In the genomic region with DNA sequence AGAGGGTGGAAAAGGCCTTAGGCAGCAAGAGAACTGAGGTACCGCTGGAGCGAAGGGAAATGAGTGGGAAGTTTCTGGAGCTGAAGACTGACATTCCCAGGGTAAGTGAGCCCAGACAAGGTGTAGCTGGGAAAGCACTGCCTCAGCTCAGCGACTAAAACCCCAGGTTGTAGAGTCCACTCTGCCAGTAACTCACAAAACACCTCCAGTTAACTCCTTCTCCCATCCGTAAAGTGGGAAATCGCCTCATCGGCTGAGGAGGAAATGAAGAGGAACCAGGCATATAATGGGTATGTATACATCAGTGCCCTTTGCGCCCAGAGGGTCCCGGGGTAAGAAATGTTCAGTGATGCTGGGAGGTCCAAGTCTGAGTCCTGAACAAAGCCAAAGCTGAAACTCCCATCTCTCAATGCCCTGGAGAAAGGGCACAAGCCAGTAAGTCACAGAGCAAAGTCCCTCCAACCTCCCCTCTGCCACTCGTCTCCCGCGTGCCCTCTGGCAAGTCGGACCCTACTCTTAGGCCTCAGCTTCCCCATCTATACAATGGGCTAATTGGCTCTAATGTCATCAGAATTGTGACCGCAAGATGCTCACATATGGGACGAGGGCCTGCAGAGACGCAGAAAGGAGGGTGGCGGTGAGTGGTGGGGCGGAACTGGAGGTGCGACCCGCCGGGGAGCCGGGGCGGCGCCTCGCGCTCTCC, we compare ENCODE assay signal across 8 cellular contexts. TPM values are rescaled to one million over a fixed set of nuclear protein-coding genes. Genes with fewer than 3 reads are reported as not detected.
DNase-seq lines count a peak whose midpoint lies in the region; ATAC-seq, FAIRE-seq and TF ChIP-seq lines count a peak whose summit lies in the region.

No MANE protein-coding gene starts in this region.

- DNase-seq in DMS79 (lab: John Stamatoyannopoulos, UW) (peak; percentile 49), DMS79 treated with DMSO at 0.1 percent for 48 hours (lab: John Stamatoyannopoulos, UW) (no peak), RKO (ENCODE audit: low spot score) (peak; percentile 8), epithelial cell of prostate (ENCODE audit: low read depth, low spot score) (no peak), pancreas (no peak), cerebellum (ENCODE audit: low spot score) (no peak), DMS153 treated with DMSO at 0.1 percent for 48 hours (lab: John Stamatoyannopoulos, UW; ENCODE audit: unreplicated experiment) (no peak)

- H3K4me3 ChIP-seq in pancreas = peak overlapping the region; percentile 56 to 89 (median 78)

- 5% methylated on average over 20 to 23 of the region's 25 CpGs for WGBS in pancreas, 2 donors

- TF ChIP-seq CTCF in pancreas (IDR thresholded peaks at IDR 0.05) = no peak

- H3K27ac ChIP-seq in epithelial cell of prostate (peak overlapping the region; percentile 94), pancreas (peak overlapping the region; percentile 89 to 99 (median 96))

- no peaks in the 10 kb centered on the region for H3K36me3 ChIP-seq in pancreas

- intact Hi-C loops in pancreas (cut with DNase I) = no loop called here

- peaks cover 12 to 44% (median 14%) of the 10 kb centered on the region in 3 donors for H3K4me1 ChIP-seq in pancreas

- no peaks in the 10 kb centered on the region for H3K27me3 ChIP-seq in pancreas

- ATAC-seq in pancreas = peak in 1 of 4 donors; percentile 0
- ATAC-seq in HG02759 (IDR thresholded peaks at IDR 0.05; ENCODE audit: unreplicated experiment) = no peak

- FAIRE-seq in pancreas (lab: Jason Lieb, UNC) = no peak

- H3K9me3 ChIP-seq in pancreas = no peaks in the 10 kb centered on the region

RNA-seq across cellular contexts. Expression of gene VPS37C, which starts 0.6 kb away (rescaled TPM):
- 10 to 100 TPM; 12.1 to 25.7 (median 17.5) TPM for total RNA-seq in pancreas
- polyA plus RNA-seq in pancreas = 10 to 100 TPM; 15.0 to 16.3 TPM
- total RNA-seq in cerebellum = 8.7 TPM

RNA-seq across cellular contexts. Expression of gene PGA3, which starts 42.7 kb away (rescaled TPM):
- total RNA-seq in pancreas (under 1 TPM in 2 of 6 donors, not detected in 4; 0.08 to 0.13 TPM), cerebellum (1.3 TPM)
- polyA plus RNA-seq in pancreas = 1 to 10 TPM in 1 of 2 donors, under 1 TPM in 1; 0.34 to 7.4 TPM

RNA-seq across cellular contexts. Expression of gene CD5, which starts 58.3 kb away (rescaled TPM):
- 1 to 10 TPM in 1 of 6 donors, under 1 TPM in 5; 0.08 to 1.1 (median 0.30) TPM for total RNA-seq in pancreas
- under 1 TPM; 0.23 to 0.31 TPM for polyA plus RNA-seq in pancreas
- not detected for total RNA-seq in cerebellum

Comparison
In these comparisons a context has a peak if more than half of its experiments do, and no peak if none do; other contexts are left out.
1. DNase-seq: peak in DMS79 (single experiment) and RKO (single experiment); none in DMS79 treated with DMSO at 0.1 percent for 48 hours (single experiment), epithelial cell of prostate (single experiment), pancreas (0 of 6), cerebellum (single experiment) and DMS153 treated with DMSO at 0.1 percent for 48 hours (single experiment).